Comparison of ENCODE assay signal across 26 cellular contexts in the genomic region with DNA sequence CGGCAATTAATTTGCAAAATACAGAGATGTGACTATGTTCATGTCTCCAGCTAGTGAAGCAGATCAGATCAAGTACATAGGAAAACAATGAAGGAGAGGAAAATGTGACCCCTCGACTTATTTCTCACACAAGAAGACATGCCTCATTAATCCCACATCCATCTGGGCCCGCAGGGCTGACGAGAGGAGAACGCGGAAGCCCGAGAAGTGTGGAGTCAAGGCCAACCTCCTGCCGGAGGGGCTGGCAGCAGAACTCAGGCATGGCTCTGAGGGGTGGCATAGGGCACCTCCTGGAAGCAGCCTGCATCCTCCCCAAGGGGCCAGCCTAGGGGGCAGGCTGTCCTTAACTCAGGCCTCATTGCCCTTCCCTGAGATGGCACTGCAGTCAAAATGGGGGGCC. TPM values are rescaled to one million over a fixed set of nuclear protein-coding genes. Genes with fewer than 3 reads are reported as not detected.
DNase-seq lines count a peak whose midpoint lies in the region; ATAC-seq and TF ChIP-seq lines count a peak whose summit lies in the region.
"Had no signal": no experiment of that assay in that cellular context is flagged by ENCODE, and none has a peak within 500 bp of the region (broad histone marks: within the 10 kb centered on the region; RNA-seq: fewer than 3 reads in every experiment).

No MANE protein-coding gene starts in this region.

- peak overlapping the region; percentile 82 for H2BK5ac ChIP-seq in neuronal stem cell (ENCODE audit: low read length)

- TF ChIP-seq CTCF in HEK293 (tag by site-specific recombination; IDR thresholded peaks at IDR 0.05) (no peak), colonic mucosa (IDR thresholded peaks at IDR 0.05) (no peak), mammary epithelial cell (conservative IDR thresholded peaks at IDR 0.05 in 1 of 2, IDR thresholded peaks at IDR 0.05 in 1 of 2; ENCODE audit: extremely low read depth in 1 of 2, insufficient read depth in 1 of 2, low read depth in 1 of 2, low read length in 2 of 2) (no peak)

- intact Hi-C loops in colonic mucosa (cut with DNase I), result no loop called here
- intact Hi-C loops in mammary epithelial cell (cut with micrococcal nuclease), result no loop called here

- no peak overlapping the region for H3K4ac ChIP-seq in neuronal stem cell (ENCODE audit: low read length)

- H3K4me1 ChIP-seq in HEK293 (ENCODE audit: control insufficient read depth, insufficient read depth, low read length) (no peaks in the 10 kb centered on the region), colonic mucosa (no peaks in the 10 kb centered on the region), neuronal stem cell (ENCODE audit: control insufficient read depth in 2 of 2, insufficient read depth in 1 of 2, low read depth in 1 of 2, low read length in 2 of 2) (no peaks in the 10 kb centered on the region), mammary epithelial cell (ENCODE audit: insufficient read depth, low read length) (peaks cover 8% of the 10 kb centered on the region)
- H3K4me1 ChIP-seq: lower lobe of right lung had no signal

- H3K9ac ChIP-seq in colonic mucosa (ENCODE audit: low read depth in 2 of 2, low read length in 2 of 2), result no peak overlapping the region
- H3K9ac ChIP-seq in neuronal stem cell (ENCODE audit: low read depth, low read length, poor library complexity), result no peak overlapping the region
- no peak overlapping the region for H3K9ac ChIP-seq in mammary epithelial cell (ENCODE audit: insufficient read depth, low read length)
- H3K9ac ChIP-seq: BLaER1 had no signal

- H3K9me3 ChIP-seq in HEK293 (ENCODE audit: control insufficient read depth, insufficient read depth, low read depth, low read length) (no peaks in the 10 kb centered on the region), colonic mucosa (no peaks in the 10 kb centered on the region), neuronal stem cell (replicated peaks in 1 of 2; ENCODE audit: control insufficient read depth in 2 of 2, insufficient read depth in 1 of 2, low read depth in 1 of 2, low read length in 2 of 2) (peaks cover 0 to 8% of the 10 kb centered on the region in 2 donors), mammary epithelial cell (replicated peaks; ENCODE audit: insufficient read depth, low read length) (no peaks in the 10 kb centered on the region)
- H3K9me3 ChIP-seq: lower lobe of right lung had no signal

- no peak overlapping the region for H3K27ac ChIP-seq in HEK293 (ENCODE audit: extremely low read depth, low read depth, low read length)
- no peak overlapping the region for H3K27ac ChIP-seq in colonic mucosa
- H3K27ac ChIP-seq in neuronal stem cell (replicated peaks; ENCODE audit: low read length), result no peak overlapping the region
- no peak overlapping the region for H3K27ac ChIP-seq in mammary epithelial cell (ENCODE audit: insufficient read depth, low read depth, low read length)
- H3K27ac ChIP-seq: BLaER1, lower lobe of right lung had no signal

- peak overlapping the region; percentile 38 for H3K14ac ChIP-seq in neuronal stem cell (ENCODE audit: low read length)

- H2AFZ ChIP-seq in neuronal stem cell (ENCODE audit: low read length) (no peak overlapping the region), mammary epithelial cell (ENCODE audit: low read depth, low read length) (no peak overlapping the region)
- H2AFZ ChIP-seq: GM23338 had no signal

- no peak overlapping the region for H3K18ac ChIP-seq in neuronal stem cell (ENCODE audit: low read length)

- H2AK5ac ChIP-seq in neuronal stem cell (ENCODE audit: low read depth, low read length), result peak overlapping the region; percentile 63

- WGBS in neuronal stem cell (ENCODE audit: extremely low coverage in 2 of 2, insufficient read length in 2 of 2, insufficient replicate concordance in 1 of 2), 2 donors, result no CpG with 5 or more reads among the region's 8 CpGs
- whole genome bisulfite sequencing in mammary epithelial cell (ENCODE audit: low coverage, missing lambda C conversion rate), result 70% methylated on average over 8 of the region's 8 CpGs

- no peak for ATAC-seq in HG03045 (IDR thresholded peaks at IDR 0.05; ENCODE audit: unreplicated experiment)
- ATAC-seq: GM23338; lower lobe of right lung; mucosa of descending colon; natural killer cell; Panc1; stimulated activated naive CD8-positive, alpha-beta T cell treated with anti-CD3 and anti-CD28 coated beads, Interleukin-15, Interleukin-2, amounts not matched to agents 100 U/mL and 50 U/mL, for 24 hours; T-helper 17 cell had no signal

- H4K20me1 ChIP-seq in mammary epithelial cell (ENCODE audit: insufficient read depth, low read length), result no peaks in the 10 kb centered on the region
- H4K20me1 ChIP-seq: BLaER1 had no signal

- H2BK12ac ChIP-seq in neuronal stem cell (ENCODE audit: low read length), result no peak overlapping the region

- no peak overlapping the region for H4K91ac ChIP-seq in neuronal stem cell (ENCODE audit: low read depth, low read length, poor library complexity)

- no peak overlapping the region for H3K4me3 ChIP-seq in HEK293 (ENCODE audit: low read depth, low read length)
- H3K4me3 ChIP-seq in colonic mucosa, result no peak overlapping the region
- H3K4me3 ChIP-seq in neuronal stem cell (ENCODE audit: low read length in 2 of 2), result no peak overlapping the region
- no peak overlapping the region for H3K4me3 ChIP-seq in mammary epithelial cell (replicated peaks in 1 of 3; ENCODE audit: insufficient read depth in 1 of 3, low read depth in 2 of 3, low read length in 3 of 3)
- H3K4me3 ChIP-seq: BLaER1, GM23338, lower lobe of right lung, mucosa of descending colon, smooth muscle cell had no signal

- in situ Hi-C loops in Caki2 (cut with HindIII; ENCODE audit: low pct_unique_long_range_greater_than_20kb, low sequenced_read_pairs) (no loop called here), mammary epithelial cell (cut with MboI; ENCODE audit: low sequenced_read_pairs in 2 of 2) (no loop called here)

- H4K8ac ChIP-seq in neuronal stem cell (ENCODE audit: low read depth, low read length), result no peak overlapping the region

- H3K4me2 ChIP-seq in neuronal stem cell (ENCODE audit: insufficient read depth, low read length, poor library complexity, severe bottlenecking) (no peak overlapping the region), mammary epithelial cell (ENCODE audit: insufficient read depth, low read depth, low read length) (no peak overlapping the region)
- H3K4me2 ChIP-seq: BLaER1, GM23338, smooth muscle cell had no signal

- POLR2A ChIA-PET in HEK293 (lab: Yijun Ruan, JAX), result no interaction called here

- H2BK120ac ChIP-seq in neuronal stem cell (ENCODE audit: low read depth, low read length), result no peak overlapping the region

- no peaks in the 10 kb centered on the region for H3K79me2 ChIP-seq in mammary epithelial cell (ENCODE audit: insufficient read depth, low read length)

- BruUV-seq in mammary epithelial cell (replicated peaks; lab: Mats Ljungman, UMichigan), result no TSS peak

- H2BK15ac ChIP-seq in neuronal stem cell (ENCODE audit: low read length), result no peak overlapping the region

- H3K36me3 ChIP-seq in HEK293 (ENCODE audit: control insufficient read depth in 2 of 2, insufficient read depth in 1 of 2, low read length in 2 of 2) (no peaks in the 10 kb centered on the region), colonic mucosa (no peaks in the 10 kb centered on the region), neuronal stem cell (replicated peaks in 1 of 2; ENCODE audit: control insufficient read depth in 2 of 2, insufficient read depth in 2 of 2, low read length in 2 of 2) (no peaks in the 10 kb centered on the region), mammary epithelial cell (ENCODE audit: insufficient read depth, low read length) (no peaks in the 10 kb centered on the region)
- H3K36me3 ChIP-seq: BLaER1, lower lobe of right lung had no signal

- no peaks in the 10 kb centered on the region for H3K27me3 ChIP-seq in colonic mucosa
- peaks cover 0 to 8% (median 0%) of the 10 kb centered on the region in 3 experiments for H3K27me3 ChIP-seq in neuronal stem cell (ENCODE audit: control insufficient read depth in 3 of 3, insufficient read depth in 3 of 3, low read depth in 1 of 3, low read length in 3 of 3)
- no peaks in the 10 kb centered on the region for H3K27me3 ChIP-seq in mammary epithelial cell (ENCODE audit: insufficient read depth, low read length)
- H3K27me3 ChIP-seq: BLaER1 had no signal

- DNase-seq in Caki2 (ENCODE audit: low read depth) (peak; percentile 95), colonic mucosa (peak; percentile 8), neuronal stem cell (ENCODE audit: low spot score) (no peak), mammary epithelial cell (no peak), DMS53 (lab: John Stamatoyannopoulos, UW) (no peak), NCI-H1930 (lab: John Stamatoyannopoulos, UW) (no peak)
- DNase-seq: activated CD4-positive, alpha-beta memory T cell treated with anti-CD3 and anti-CD28 coated beads for 36 hours; activated CD8-positive, alpha-beta memory T cell treated with anti-CD3 and anti-CD28 coated beads, Interleukin-2, amount 50 U/mL, for 4 hours; activated naive CD4-positive, alpha-beta T cell treated with anti-CD3 and anti-CD28 coated beads for 36 hours; GDM1; HFFc6; kidney; lower lobe of right lung; mucosa of descending colon; natural killer cell; NCI-H1694; NCI-H226; SHP77; stimulated activated naive CD8-positive, alpha-beta T cell treated with anti-CD3 and anti-CD28 coated beads, Interleukin-15, Interleukin-2, amounts not matched to agents 100 U/mL and 50 U/mL, for 24 hours; T-helper 17 cell had no signal

- CTCF ChIA-PET in HEK293 (lab: Yijun Ruan, JAX), result interaction anchor here (0.8 to 1.1 kb wide), 3 partner anchors 9 to 51 kb away, joined by 3 to 5 read pairs (median 3); no protein-coding TSS in a partner anchor
- CTCF ChIA-PET in mammary epithelial cell (lab: Charles Lee; ENCODE audit: low non-redundant PET), result no interaction called here

- no peak overlapping the region for H3K23ac ChIP-seq in neuronal stem cell (ENCODE audit: low read depth, low read length, poor library complexity)

- dilution Hi-C loops in mammary epithelial cell (cut with HindIII; ENCODE audit: low sequenced_read_pairs), result no loop called here

- H3K79me1 ChIP-seq in neuronal stem cell (ENCODE audit: low read depth, low read length), result peaks cover 2% of the 10 kb centered on the region

TF ChIP-seq in HEK293, 187 proteins besides CTCF, POLR2A, EP300 and RAD21:
- no peak for TF ChIP-seq GLI2 (tag by site-specific recombination; IDR thresholded peaks at IDR 0.05; ENCODE audit: borderline replicate concordance, low read depth)
- no peak for TF ChIP-seq KLF16 (tag by site-specific recombination; IDR thresholded peaks at IDR 0.05)
- TF ChIP-seq GLIS1 (tag by site-specific recombination; IDR thresholded peaks at IDR 0.05), result peak; percentile 23; the same call in 1 of the 2 replicates

RNA-seq across cellular contexts. Expression of a gene that starts 54.4 kb away (rescaled TPM):
- 11.6 and 16.2 TPM in 2 replicates for total RNA-seq in Caki2 (2014; rRNA removed; shearing (Covaris generic); ENCODE audit: low replicate concordance)
- 1 to 10 TPM; 3.6 to 8.0 TPM for total RNA-seq in colonic mucosa
- 9.9 TPM for polyA plus RNA-seq in neuronal stem cell (2013, experiment 1 of 2)
- 11.2 TPM for polyA plus RNA-seq in neuronal stem cell (2013, experiment 2 of 2)
- total RNA-seq in mammary epithelial cell, result 10 to 100 TPM; 14.1 to 33.7 TPM
- polyA plus RNA-seq in mammary epithelial cell, result 3.8 TPM
- 0.83 TPM for polyA minus RNA-seq in mammary epithelial cell
- total RNA-seq: GM23338 had no signal

Comparison
In these comparisons a context has a peak if more than half of its experiments do, and no peak if none do; other contexts are left out.
1. DNase-seq: peak in Caki2 (single experiment) and colonic mucosa (single experiment); none in neuronal stem cell (single experiment), mammary epithelial cell (single experiment), DMS53 (single experiment) and NCI-H1930 (0 of 2).